Comparison of ENCODE assay signal across 17 cellular contexts in genomic region chr2:7555260-7555659, GRCh38.
DNase-seq lines count a peak whose midpoint lies in the region; ATAC-seq lines count a peak whose summit lies in the region.
"Had no signal": no experiment of that assay in that cellular context is flagged by ENCODE, and none has a peak within 500 bp of the region (broad histone marks: within the 10 kb centered on the region; RNA-seq: fewer than 3 reads in every experiment).

No MANE protein-coding gene starts in this region.

- ATAC-seq in HG03097 (IDR thresholded peaks at IDR 0.05; ENCODE audit: low FRiP score, unreplicated experiment) (no peak), GM19324 (IDR thresholded peaks at IDR 0.05; ENCODE audit: low FRiP score, unreplicated experiment) (no peak)
- ATAC-seq: K562 had no signal

- DNase-seq in DMS153 treated with DMSO at 0.1 percent for 48 hours (lab: John Stamatoyannopoulos, UW; ENCODE audit: unreplicated experiment) (peak; percentile 55), NCI-H1105 (lab: John Stamatoyannopoulos, UW) (peak; percentile 81), NCI-H748 treated with DMSO at 0.1 percent for 48 hours (lab: John Stamatoyannopoulos, UW) (peak; percentile 91), T-helper 1 cell (no peak)
- DNase-seq: ACHN; BE2C; C1 segment of cervical spinal cord; CD4-positive, CD25-positive, alpha-beta regulatory T cell; CD8-positive, alpha-beta memory T cell; COR-L47; DMS 273 treated with DMSO at 0.1 percent for 48 hours; DMS79; GDM1; IMR-90 had no signal

Comparison
In these comparisons a context has a peak if more than half of its experiments do, and no peak if none do; other contexts are left out.
1. DNase-seq: peak in DMS153 treated with DMSO at 0.1 percent for 48 hours (single experiment), NCI-H1105 (single experiment) and NCI-H748 treated with DMSO at 0.1 percent for 48 hours (single experiment); none in T-helper 1 cell (0 of 5).